In genomic region chr13:98563071-98563470, GRCh38 we compare ENCODE assay signal across 1 cellular context.
TF ChIP-seq lines count a peak whose summit lies in the region.

No MANE protein-coding gene starts in this region.

TF ChIP-seq in H1, 55 proteins besides CTCF, POLR2A, EP300 and RAD21:
- TF ChIP-seq, protein P1, sequence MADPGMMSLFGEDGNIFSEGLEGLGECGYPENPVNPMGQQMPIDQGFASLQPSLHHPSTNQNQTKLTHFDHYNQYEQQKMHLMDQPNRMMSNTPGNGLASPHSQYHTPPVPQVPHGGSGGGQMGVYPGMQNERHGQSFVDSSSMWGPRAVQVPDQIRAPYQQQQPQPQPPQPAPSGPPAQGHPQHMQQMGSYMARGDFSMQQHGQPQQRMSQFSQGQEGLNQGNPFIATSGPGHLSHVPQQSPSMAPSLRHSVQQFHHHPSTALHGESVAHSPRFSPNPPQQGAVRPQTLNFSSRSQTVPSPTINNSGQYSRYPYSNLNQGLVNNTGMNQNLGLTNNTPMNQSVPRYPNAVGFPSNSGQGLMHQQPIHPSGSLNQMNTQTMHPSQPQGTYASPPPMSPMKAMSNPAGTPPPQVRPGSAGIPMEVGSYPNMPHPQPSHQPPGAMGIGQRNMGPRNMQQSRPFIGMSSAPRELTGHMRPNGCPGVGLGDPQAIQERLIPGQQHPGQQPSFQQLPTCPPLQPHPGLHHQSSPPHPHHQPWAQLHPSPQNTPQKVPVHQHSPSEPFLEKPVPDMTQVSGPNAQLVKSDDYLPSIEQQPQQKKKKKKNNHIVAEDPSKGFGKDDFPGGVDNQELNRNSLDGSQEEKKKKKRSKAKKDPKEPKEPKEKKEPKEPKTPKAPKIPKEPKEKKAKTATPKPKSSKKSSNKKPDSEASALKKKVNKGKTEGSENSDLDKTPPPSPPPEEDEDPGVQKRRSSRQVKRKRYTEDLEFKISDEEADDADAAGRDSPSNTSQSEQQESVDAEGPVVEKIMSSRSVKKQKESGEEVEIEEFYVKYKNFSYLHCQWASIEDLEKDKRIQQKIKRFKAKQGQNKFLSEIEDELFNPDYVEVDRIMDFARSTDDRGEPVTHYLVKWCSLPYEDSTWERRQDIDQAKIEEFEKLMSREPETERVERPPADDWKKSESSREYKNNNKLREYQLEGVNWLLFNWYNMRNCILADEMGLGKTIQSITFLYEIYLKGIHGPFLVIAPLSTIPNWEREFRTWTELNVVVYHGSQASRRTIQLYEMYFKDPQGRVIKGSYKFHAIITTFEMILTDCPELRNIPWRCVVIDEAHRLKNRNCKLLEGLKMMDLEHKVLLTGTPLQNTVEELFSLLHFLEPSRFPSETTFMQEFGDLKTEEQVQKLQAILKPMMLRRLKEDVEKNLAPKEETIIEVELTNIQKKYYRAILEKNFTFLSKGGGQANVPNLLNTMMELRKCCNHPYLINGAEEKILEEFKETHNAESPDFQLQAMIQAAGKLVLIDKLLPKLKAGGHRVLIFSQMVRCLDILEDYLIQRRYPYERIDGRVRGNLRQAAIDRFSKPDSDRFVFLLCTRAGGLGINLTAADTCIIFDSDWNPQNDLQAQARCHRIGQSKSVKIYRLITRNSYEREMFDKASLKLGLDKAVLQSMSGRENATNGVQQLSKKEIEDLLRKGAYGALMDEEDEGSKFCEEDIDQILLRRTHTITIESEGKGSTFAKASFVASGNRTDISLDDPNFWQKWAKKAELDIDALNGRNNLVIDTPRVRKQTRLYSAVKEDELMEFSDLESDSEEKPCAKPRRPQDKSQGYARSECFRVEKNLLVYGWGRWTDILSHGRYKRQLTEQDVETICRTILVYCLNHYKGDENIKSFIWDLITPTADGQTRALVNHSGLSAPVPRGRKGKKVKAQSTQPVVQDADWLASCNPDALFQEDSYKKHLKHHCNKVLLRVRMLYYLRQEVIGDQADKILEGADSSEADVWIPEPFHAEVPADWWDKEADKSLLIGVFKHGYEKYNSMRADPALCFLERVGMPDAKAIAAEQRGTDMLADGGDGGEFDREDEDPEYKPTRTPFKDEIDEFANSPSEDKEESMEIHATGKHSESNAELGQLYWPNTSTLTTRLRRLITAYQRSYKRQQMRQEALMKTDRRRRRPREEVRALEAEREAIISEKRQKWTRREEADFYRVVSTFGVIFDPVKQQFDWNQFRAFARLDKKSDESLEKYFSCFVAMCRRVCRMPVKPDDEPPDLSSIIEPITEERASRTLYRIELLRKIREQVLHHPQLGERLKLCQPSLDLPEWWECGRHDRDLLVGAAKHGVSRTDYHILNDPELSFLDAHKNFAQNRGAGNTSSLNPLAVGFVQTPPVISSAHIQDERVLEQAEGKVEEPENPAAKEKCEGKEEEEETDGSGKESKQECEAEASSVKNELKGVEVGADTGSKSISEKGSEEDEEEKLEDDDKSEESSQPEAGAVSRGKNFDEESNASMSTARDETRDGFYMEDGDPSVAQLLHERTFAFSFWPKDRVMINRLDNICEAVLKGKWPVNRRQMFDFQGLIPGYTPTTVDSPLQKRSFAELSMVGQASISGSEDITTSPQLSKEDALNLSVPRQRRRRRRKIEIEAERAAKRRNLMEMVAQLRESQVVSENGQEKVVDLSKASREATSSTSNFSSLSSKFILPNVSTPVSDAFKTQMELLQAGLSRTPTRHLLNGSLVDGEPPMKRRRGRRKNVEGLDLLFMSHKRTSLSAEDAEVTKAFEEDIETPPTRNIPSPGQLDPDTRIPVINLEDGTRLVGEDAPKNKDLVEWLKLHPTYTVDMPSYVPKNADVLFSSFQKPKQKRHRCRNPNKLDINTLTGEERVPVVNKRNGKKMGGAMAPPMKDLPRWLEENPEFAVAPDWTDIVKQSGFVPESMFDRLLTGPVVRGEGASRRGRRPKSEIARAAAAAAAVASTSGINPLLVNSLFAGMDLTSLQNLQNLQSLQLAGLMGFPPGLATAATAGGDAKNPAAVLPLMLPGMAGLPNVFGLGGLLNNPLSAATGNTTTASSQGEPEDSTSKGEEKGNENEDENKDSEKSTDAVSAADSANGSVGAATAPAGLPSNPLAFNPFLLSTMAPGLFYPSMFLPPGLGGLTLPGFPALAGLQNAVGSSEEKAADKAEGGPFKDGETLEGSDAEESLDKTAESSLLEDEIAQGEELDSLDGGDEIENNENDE (IDR thresholded peaks at IDR 0.05; ENCODE audit: insufficient replicate concordance, low read length), result no peak
- TF ChIP-seq TCF12 (IDR thresholded peaks at IDR 0.05; ENCODE audit: low read depth, low read length) (no peak), BRCA1 (IDR thresholded peaks at IDR 0.05; ENCODE audit: low read depth, low read length) (no peak), SUZ12 (IDR thresholded peaks at IDR 0.05; ENCODE audit: low read length) (no peak), PHF8 (conservative IDR thresholded peaks at IDR 0.05; ENCODE audit: low read depth, low read length) (no peak), ASH2L (IDR thresholded peaks at IDR 0.05; ENCODE audit: low read length) (no peak), JUN (IDR thresholded peaks at IDR 0.05; ENCODE audit: low read depth, low read length) (no peak), POU5F1 (IDR thresholded peaks at IDR 0.05; ENCODE audit: low read depth, low read length) (no peak)
